Comparison of ENCODE assay signal across 26 cellular contexts in the genomic region with DNA sequence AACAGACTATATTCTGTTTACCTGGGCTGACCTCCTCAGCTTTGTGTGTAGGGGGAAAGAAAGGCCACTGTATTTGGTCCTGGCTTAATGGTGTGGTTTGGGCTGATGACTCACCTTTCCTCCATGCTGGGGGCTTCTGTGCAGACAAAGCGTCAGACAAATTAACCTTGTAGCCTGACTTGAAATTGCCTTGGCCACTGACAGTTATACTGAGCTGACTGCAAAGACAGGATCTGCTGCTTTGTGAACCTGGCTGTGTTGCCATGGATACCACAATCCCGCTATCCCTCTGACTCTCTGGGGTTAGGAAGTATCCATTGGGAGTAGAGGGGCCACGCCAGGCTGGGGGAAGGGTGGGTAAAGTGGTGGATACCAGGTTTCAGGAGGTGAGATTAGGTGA.
DNase-seq lines count a peak whose midpoint lies in the region; ATAC-seq, FAIRE-seq and TF ChIP-seq lines count a peak whose summit lies in the region.
"Had no signal": no experiment of that assay in that cellular context is flagged by ENCODE, and none has a peak within 500 bp of the region (broad histone marks: within the 10 kb centered on the region; RNA-seq: fewer than 3 reads in every experiment).

No MANE protein-coding gene starts in this region.

- no peak overlapping the region for H2BK5ac ChIP-seq in H1 (ENCODE audit: low read depth, low read length)

- DNase-seq in NCI-H1105 treated with DMSO at 0.1 percent for 48 hours (lab: John Stamatoyannopoulos, UW) (peak; percentile 7), NCI-H1105 (lab: John Stamatoyannopoulos, UW) (no peak), NCI-H69 (lab: John Stamatoyannopoulos, UW) (peak; percentile 82), H1 (ENCODE audit: low read depth in 1 of 2, low spot score in 2 of 2) (peak in 1 of 2 experiments; percentile 52), neural progenitor cell (ENCODE audit: low spot score) (peak; percentile 60), medulla oblongata (ENCODE audit: extremely low spot score) (no peak), frontal cortex (ENCODE audit: low spot score in 2 of 2) (no peak)
- DNase-seq: activated CD4-positive, alpha-beta T cell treated with anti-CD3 and anti-CD28 coated beads, Interleukin-2, amount 50 U/mL, for 1 hour; activated naive CD4-positive, alpha-beta T cell treated with Interleukin-2 at 50 U/mL for 16 hours; activated T-cell treated with anti-CD3 and anti-CD28 coated beads, Interleukin-2, amount 50 U/mL, for 72 hours; effector memory CD4-positive, alpha-beta T cell; erythroblast; HFFc6; NCI-H1694 treated with DMSO at 0.1 percent for 48 hours; NCI-H774; PC-3; Right ventricle myocardium superior; stimulated activated naive CD4-positive, alpha-beta T cell had no signal

- H2BK15ac ChIP-seq in H1 (ENCODE audit: low read length): 0 out of 2 replicates have a peak overlapping the region, but pooled peaks have one; percentile 25

- no peak overlapping the region for H3K56ac ChIP-seq in H1 (replicated peaks; ENCODE audit: insufficient read length, low read depth, low read length)

- no peaks in the 10 kb centered on the region for H3K36me3 ChIP-seq in H1 (ENCODE audit: control insufficient read depth in 2 of 4, insufficient read depth in 4 of 4, low read length in 3 of 4)
- no peaks in the 10 kb centered on the region for H3K36me3 ChIP-seq in neural progenitor cell
- H3K36me3 ChIP-seq: neutrophil, prostate gland had no signal

- no peak overlapping the region for H3K23ac ChIP-seq in H1 (ENCODE audit: insufficient read length)

- H4K8ac ChIP-seq in H1 (ENCODE audit: extremely low read depth, insufficient read depth, low read length): no peak overlapping the region

- H3K4me2 ChIP-seq in H1 (ENCODE audit: insufficient read depth in 1 of 2, low read depth in 2 of 2, low read length in 2 of 2): no peak overlapping the region
- peak overlapping the region; percentile 44 for H3K4me2 ChIP-seq in neural progenitor cell
- H3K4me2 ChIP-seq: KMS-11 had no signal

- no peak overlapping the region for H3K4me3 Mint-ChIP-seq in neural progenitor cell
- H3K4me3 Mint-ChIP-seq: activated T-cell treated with anti-CD3 and anti-CD28 coated beads, Interleukin-2, amount 50 U/mL, for 72 hours; HFFc6; T-helper 2 cell treated with Interferon-gamma antibody and Interleukin-4, amounts not matched to agents 5 μg/mL and 100 μg/mL, for 36 hours had no signal

- H2BK20ac ChIP-seq in H1 (ENCODE audit: low read length): peak overlapping the region; percentile 74; the same call in 1 of the 2 replicates

- no peak for TF ChIP-seq EP300 in H1 (IDR thresholded peaks at IDR 0.05; ENCODE audit: borderline replicate concordance in 1 of 2, low read depth in 2 of 2, low read length in 2 of 2)

- TF ChIP-seq CTCF in H1 (IDR thresholded peaks at IDR 0.05; ENCODE audit: control extremely low read depth in 1 of 3, insufficient read depth in 1 of 3, low read depth in 1 of 3, low read length in 3 of 3) (no peak), neural progenitor cell (IDR thresholded peaks at IDR 0.05) (no peak)

- H4K5ac ChIP-seq in H1 (ENCODE audit: insufficient read length, low read depth, low read length): no peak overlapping the region

- H3K9me3 Mint-ChIP-seq in neural progenitor cell: peaks cover 19% of the 10 kb centered on the region
- H3K9me3 Mint-ChIP-seq: activated T-cell treated with anti-CD3 and anti-CD28 coated beads, Interleukin-2, amount 50 U/mL, for 72 hours had no signal

- H2BK12ac ChIP-seq in H1 (ENCODE audit: low read depth, low read length): no peak overlapping the region; the same call in 1 of the 2 replicates

- TF ChIP-seq RAD21 in H1 (IDR thresholded peaks at IDR 0.05 in 1 of 2, conservative IDR thresholded peaks at IDR 0.05 in 1 of 2; ENCODE audit: low read depth in 2 of 2, low read length in 2 of 2): no peak

- 65% methylated on average over 3 of the region's 3 CpGs; no CpG with 5 or more reads in 1 of the 2 experiments for WGBS in H1 (ENCODE audit: extremely low coverage in 1 of 2, insufficient coverage in 1 of 2, insufficient read length in 1 of 2, insufficient replicate concordance in 2 of 2, low coverage in 1 of 2, low lambda C conversion rate in 2 of 2, missing lambda C conversion rate in 1 of 2), 2 experiments

- TF ChIP-seq POLR2A in H1 (IDR thresholded peaks at IDR 0.05; ENCODE audit: control extremely low read depth in 1 of 2, low read depth in 2 of 2, low read length in 2 of 2): no peak

- FAIRE-seq in H1 (lab: Jason Lieb, UNC) (no peak), frontal cortex (lab: Jason Lieb, UNC) (no peak)
- FAIRE-seq: colon, GM12891 had no signal

- H3K9ac ChIP-seq in H1 (replicated peaks in 1 of 4; ENCODE audit: extremely low read depth in 1 of 4, low read depth in 3 of 4, low read length in 3 of 4) (no peak overlapping the region), neural progenitor cell (no peak overlapping the region)
- H3K9ac ChIP-seq: KMS-11 had no signal

- CTCF ChIA-PET in H1 (lab: Charles Lee; ENCODE audit: partially characterized antibody): interaction anchor here (0.6 to 1.5 kb wide), 4 partner anchors 13 to 164 kb away, joined by 3 to 4 read pairs (median 3); no protein-coding TSS in a partner anchor

- POLR2A ChIA-PET in H1 (lab: Charles Lee; ENCODE audit: partially characterized antibody): no interaction called here

- H4K20me1 ChIP-seq in H1 (replicated peaks in 1 of 2; ENCODE audit: control insufficient read depth in 1 of 2, insufficient read depth in 2 of 2, low read length in 2 of 2) (no peaks in the 10 kb centered on the region), neural progenitor cell (ENCODE audit: low read depth) (no peaks in the 10 kb centered on the region)

- H3K79me1 ChIP-seq in H1 (ENCODE audit: low read depth, low read length): no peaks in the 10 kb centered on the region

- H2AFZ ChIP-seq in H1 (ENCODE audit: low read length): no peak overlapping the region
- H2AFZ ChIP-seq in neural progenitor cell (replicated peaks): peak overlapping the region; percentile 61

- H3K27me3 ChIP-seq in H1 (replicated peaks in 1 of 4; ENCODE audit: control insufficient read depth in 3 of 4, extremely low read depth in 1 of 4, insufficient read depth in 3 of 4, low read length in 3 of 4) (no peaks in the 10 kb centered on the region), neural progenitor cell (no peaks in the 10 kb centered on the region)
- H3K27me3 ChIP-seq: neutrophil had no signal

- no peak overlapping the region for H3K27ac Mint-ChIP-seq in neural progenitor cell
- H3K27ac Mint-ChIP-seq: activated T-cell treated with anti-CD3 and anti-CD28 coated beads, Interleukin-2, amount 50 U/mL, for 72 hours; HFFc6; T-helper 2 cell treated with Interferon-gamma antibody and Interleukin-4, amounts not matched to agents 5 μg/mL and 100 μg/mL, for 36 hours had no signal

- peaks cover 2% of the 10 kb centered on the region for H3K27me3 Mint-ChIP-seq in neural progenitor cell (ENCODE audit: insufficient read depth, low read depth)

- H2BK120ac ChIP-seq in H1 (replicated peaks; ENCODE audit: low read depth, low read length): no peak overlapping the region

- no peak overlapping the region for H2AK5ac ChIP-seq in H1 (ENCODE audit: low read depth, low read length)

- H3K27ac ChIP-seq in H1 (ENCODE audit: low read depth, low read length) (no peak overlapping the region), neural progenitor cell (no peak overlapping the region)
- H3K27ac ChIP-seq: 22Rv1, KMS-11, neutrophil, prostate gland had no signal

- H3K23me2 ChIP-seq in H1 (ENCODE audit: low read depth, low read length): no peaks in the 10 kb centered on the region

- no peaks in the 10 kb centered on the region for H3K79me2 ChIP-seq in H1 (ENCODE audit: control insufficient read depth in 1 of 2, insufficient read depth in 2 of 2, low read length in 2 of 2)
- no peaks in the 10 kb centered on the region for H3K79me2 ChIP-seq in neural progenitor cell (ENCODE audit: low read depth)

- no peak overlapping the region for H3K14ac ChIP-seq in H1 (ENCODE audit: insufficient read length)

- H4K91ac ChIP-seq in H1 (replicated peaks; ENCODE audit: insufficient read length, low read length): no peak overlapping the region

- ATAC-seq in HG02840 (IDR thresholded peaks at IDR 0.05; ENCODE audit: low FRiP score, unreplicated experiment): no peak
- ATAC-seq: activated T-cell treated with anti-CD3 and anti-CD28 coated beads, Interleukin-2, amount 50 U/mL, for 72 hours; PC-3 had no signal

- no peaks in the 10 kb centered on the region for H3K36me3 Mint-ChIP-seq in neural progenitor cell

- H3K4me1 Mint-ChIP-seq in neural progenitor cell: peaks cover 26% of the 10 kb centered on the region

- H3F3A ChIP-seq in neural progenitor cell (ENCODE audit: low read depth): no peaks in the 10 kb centered on the region

- peaks cover 0 to 4% (median 2%) of the 10 kb centered on the region in 4 experiments; a peak in 2 of 7 replicates for H3K4me1 ChIP-seq in H1 (replicated peaks in 1 of 4; ENCODE audit: control insufficient read depth in 3 of 4, insufficient read depth in 4 of 4, low read length in 3 of 4)
- H3K4me1 ChIP-seq in neural progenitor cell: peaks cover 18% of the 10 kb centered on the region
- H3K4me1 ChIP-seq: prostate gland had no signal

- no peak overlapping the region for H3K4ac ChIP-seq in H1 (replicated peaks; ENCODE audit: insufficient read length, low read depth, low read length)

- H3K9me3 ChIP-seq in H1 (ENCODE audit: insufficient read depth in 2 of 2, low read depth in 1 of 2, low read length in 1 of 2) (peaks cover 0 to 9% of the 10 kb centered on the region in 2 experiments; a peak in 2 of 4 replicates), neural progenitor cell (ENCODE audit: low read depth) (no peaks in the 10 kb centered on the region)
- H3K9me3 ChIP-seq: neutrophil, prostate gland had no signal

- no peak overlapping the region for H3K18ac ChIP-seq in H1 (ENCODE audit: extremely low read depth, low read length)

- H3K4me3 ChIP-seq in H1 (ENCODE audit: extremely low read depth in 1 of 4, insufficient read depth in 2 of 4, low read depth in 3 of 4, low read length in 4 of 4) (no peak overlapping the region), neural progenitor cell (no peak overlapping the region)
- H3K4me3 ChIP-seq: prostate gland had no signal

TF ChIP-seq in H1, 55 proteins besides CTCF, POLR2A, EP300 and RAD21:
- TF ChIP-seq, protein P1, sequence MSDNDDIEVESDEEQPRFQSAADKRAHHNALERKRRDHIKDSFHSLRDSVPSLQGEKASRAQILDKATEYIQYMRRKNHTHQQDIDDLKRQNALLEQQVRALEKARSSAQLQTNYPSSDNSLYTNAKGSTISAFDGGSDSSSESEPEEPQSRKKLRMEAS (IDR thresholded peaks at IDR 0.05): no peak

Comparison
In these comparisons a context has a peak if more than half of its experiments do, and no peak if none do; other contexts are left out.
1. DNase-seq: peak in NCI-H1105 treated with DMSO at 0.1 percent for 48 hours (single experiment), NCI-H69 (single experiment) and neural progenitor cell (single experiment); none in NCI-H1105 (single experiment), medulla oblongata (single experiment) and frontal cortex (0 of 2).